ENCODE assay signal across 2 cellular contexts in genomic region chr4:118353452-118353851, GRCh38.
TF ChIP-seq lines count a peak whose summit lies in the region.

No MANE protein-coding gene starts in this region.

TF ChIP-seq in HCT116, 20 proteins besides CTCF, POLR2A, EP300 and RAD21:
- TF ChIP-seq ZNF274 (IDR thresholded peaks at IDR 0.05; ENCODE audit: low read depth, low read length): no peak
- no peak for TF ChIP-seq EZH2 (IDR thresholded peaks at IDR 0.05)
- no peak for TF ChIP-seq ZFX (IDR thresholded peaks at IDR 0.05)
- TF ChIP-seq EZH2phosphoT487 (IDR thresholded peaks at IDR 0.05; ENCODE audit: borderline replicate concordance): no peak
- TF ChIP-seq ZBTB33 (IDR thresholded peaks at IDR 0.05; ENCODE audit: extremely low read depth, insufficient replicate concordance, low read length): no peak
- TF ChIP-seq SP1 (IDR thresholded peaks at IDR 0.05; ENCODE audit: low read depth): no peak
- no peak for TF ChIP-seq CBX3 (IDR thresholded peaks at IDR 0.05; ENCODE audit: low read depth)
- no peak for TF ChIP-seq CEBPB (IDR thresholded peaks at IDR 0.05; ENCODE audit: low read depth)
- no peak for TF ChIP-seq YY1 (IDR thresholded peaks at IDR 0.05; ENCODE audit: extremely low read depth, insufficient replicate concordance, low read depth, low read length)
- TF ChIP-seq ELF1 (IDR thresholded peaks at IDR 0.05; ENCODE audit: borderline replicate concordance, low read depth): no peak
- no peak for TF ChIP-seq TCF7L2 (IDR thresholded peaks at IDR 0.05; ENCODE audit: borderline replicate concordance, extremely low read depth, insufficient read depth, insufficient read length)
- no peak for TF ChIP-seq SIN3A (IDR thresholded peaks at IDR 0.05; ENCODE audit: low read depth)
- TF ChIP-seq JUND (IDR thresholded peaks at IDR 0.05): no peak
- TF ChIP-seq SRF (IDR thresholded peaks at IDR 0.05; ENCODE audit: low read depth): no peak
- TF ChIP-seq POLR2AphosphoS5 (IDR thresholded peaks at IDR 0.05; ENCODE audit: low read depth, low read length): no peak
- TF ChIP-seq EGR1 (IDR thresholded peaks at IDR 0.05; ENCODE audit: low read depth): no peak
- no peak for TF ChIP-seq FOSL1 (IDR thresholded peaks at IDR 0.05; ENCODE audit: low read depth)
TF ChIP-seq in HCT116: peak in this region for 0.

TF ChIP-seq in GM12878, 131 proteins besides CTCF, POLR2A, EP300 and RAD21:
- TF ChIP-seq SUPT20H (IDR thresholded peaks at IDR 0.05; ENCODE audit: borderline replicate concordance, control insufficient read depth, low read depth, low read length) (no peak), NR2C1 (IDR thresholded peaks at IDR 0.05) (no peak), EGR1 (IDR thresholded peaks at IDR 0.05; ENCODE audit: borderline replicate concordance in 1 of 2, low read depth in 2 of 2, low read length in 2 of 2) (no peak), ZNF217 (IDR thresholded peaks at IDR 0.05) (no peak), NFXL1 (IDR thresholded peaks at IDR 0.05; ENCODE audit: borderline replicate concordance) (no peak), RUNX3 (IDR thresholded peaks at IDR 0.05; ENCODE audit: low read length) (no peak), FOS (IDR thresholded peaks at IDR 0.05; ENCODE audit: borderline replicate concordance, extremely low read depth, insufficient read length) (no peak), ATF7 (IDR thresholded peaks at IDR 0.05; ENCODE audit: low read depth) (no peak), SIN3A (IDR thresholded peaks at IDR 0.05; ENCODE audit: low read depth, low read length) (no peak), MXI1 (IDR thresholded peaks at IDR 0.05; ENCODE audit: low read depth, low read length) (no peak), BHLHE40 (IDR thresholded peaks at IDR 0.05; ENCODE audit: borderline replicate concordance in 1 of 2, low read depth in 2 of 2, low read length in 1 of 2) (no peak), STAT3 (IDR thresholded peaks at IDR 0.05; ENCODE audit: low read depth, low read length) (no peak), SIX5 (IDR thresholded peaks at IDR 0.05; ENCODE audit: low read depth, low read length, severe bottlenecking) (no peak), ZNF622 (IDR thresholded peaks at IDR 0.05) (no peak), PRDM15 (CRISPR knock-in tag; IDR thresholded peaks at IDR 0.05) (no peak), NFIC (IDR thresholded peaks at IDR 0.05; ENCODE audit: low read depth, low read length) (no peak)
